In genomic region chr20:6127825-6128224, GRCh38 we compare ENCODE assay signal across 25 cellular contexts.
"Had no signal": no experiment of that assay in that cellular context is flagged by ENCODE, and none has a peak within 500 bp of the region (broad histone marks: within the 10 kb centered on the region; RNA-seq: fewer than 3 reads in every experiment).

No MANE protein-coding gene starts in this region.

- H3K27me3 ChIP-seq: colonic mucosa, foreskin keratinocyte had no signal

- H3K36me3 ChIP-seq: colonic mucosa, esophagus squamous epithelium, gastrocnemius medialis, gastroesophageal sphincter, heart left ventricle, heart right ventricle had no signal

- FAIRE-seq: colon, endometrium, endothelial cell of umbilical vein, frontal cortex had no signal

- H3K4me1 ChIP-seq: colonic mucosa, foreskin keratinocyte had no signal

- H3K27ac ChIP-seq: colonic mucosa, coronary artery, dorsolateral prefrontal cortex, esophagus squamous epithelium, foreskin keratinocyte, gastrocnemius medialis, gastroesophageal sphincter, heart left ventricle, heart right ventricle had no signal

- DNase-seq: colonic mucosa; cortex of kidney; dermis blood vessel endothelial cell; dorsolateral prefrontal cortex; effector CD4-positive, alpha-beta T cell; effector CD8-positive, alpha-beta T cell; effector memory CD4-positive, alpha-beta T cell; effector memory CD8-positive, alpha-beta T cell; endodermal cell; erythroblast; esophagus squamous epithelium; foreskin fibroblast; foreskin keratinocyte; foreskin melanocyte; gastrocnemius medialis; glutamatergic neuron; heart left ventricle; heart right ventricle had no signal

- H3K4me3 ChIP-seq: colonic mucosa, coronary artery, dorsolateral prefrontal cortex, esophagus squamous epithelium, gastrocnemius medialis, gastroesophageal sphincter, heart left ventricle, heart right ventricle had no signal

- ATAC-seq: effector memory CD8-positive, alpha-beta T cell; esophagus mucosa; foreskin keratinocyte; gastrocnemius medialis; gastroesophageal sphincter; heart left ventricle; heart right ventricle had no signal

- H3K9me3 ChIP-seq: colonic mucosa, esophagus squamous epithelium, gastrocnemius medialis, gastroesophageal sphincter, heart left ventricle, heart right ventricle had no signal
